Comparison of ENCODE assay signal across 8 cellular contexts in the genomic region with DNA sequence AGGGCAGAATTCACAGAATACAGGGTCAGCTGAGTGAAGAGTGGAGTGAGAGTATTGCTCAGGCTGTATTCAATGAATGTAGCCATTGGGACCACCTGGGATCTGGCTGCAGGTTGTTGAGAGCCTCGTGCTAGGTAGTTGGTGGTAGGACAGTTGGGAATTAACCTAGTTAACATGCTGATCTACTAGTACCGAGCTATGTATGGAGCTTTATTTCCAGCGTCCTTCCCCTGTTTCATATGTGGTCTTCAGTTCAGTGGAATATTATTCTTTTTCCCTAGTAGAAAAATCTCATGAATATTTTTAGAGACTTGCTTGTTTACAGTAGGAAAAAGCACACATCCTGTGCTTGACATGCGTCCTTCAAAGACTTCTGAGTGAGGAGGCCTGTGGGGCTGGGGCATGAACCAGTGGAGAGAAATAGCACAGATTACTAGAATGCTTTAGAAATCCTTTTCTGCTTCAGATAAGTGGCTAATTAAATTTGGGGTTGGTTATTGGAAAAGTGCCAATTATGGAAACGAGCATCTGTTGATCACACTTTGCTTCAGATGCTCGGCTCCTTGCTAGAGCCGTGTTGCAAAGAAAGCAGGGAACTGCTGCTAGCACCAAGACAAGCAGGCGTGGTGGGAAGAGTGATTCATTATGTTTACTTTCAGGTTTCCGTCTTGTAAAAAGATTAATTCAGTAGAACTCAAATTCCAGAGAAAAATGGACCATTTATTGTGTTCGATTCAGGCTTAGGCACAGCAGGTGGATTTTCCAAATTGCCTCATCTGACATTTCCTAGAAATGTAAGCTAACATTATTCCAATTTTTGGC. TPM values are rescaled to one million over a fixed set of nuclear protein-coding genes. Genes with fewer than 3 reads are reported as not detected.
A peak's percentile ranks its signal among the peaks of the same experiment; 100 is the strongest.
DNase-seq lines count a peak whose midpoint lies in the region; ATAC-seq and TF ChIP-seq lines count a peak whose summit lies in the region.

No MANE protein-coding gene starts in this region.

- TF ChIP-seq POLR2A in upper lobe of left lung (IDR thresholded peaks at IDR 0.05) = no peak
- no peak for TF ChIP-seq POLR2A in gastroesophageal sphincter (IDR thresholded peaks at IDR 0.05)

- TF ChIP-seq CTCF in upper lobe of left lung (IDR thresholded peaks at IDR 0.05) (no peak), gastroesophageal sphincter (IDR thresholded peaks at IDR 0.05) (no peak)

- H3K9me3 Mint-ChIP-seq in activated naive CD4-positive, alpha-beta T cell treated with anti-CD3 and anti-CD28 coated beads, Interleukin-2, amount 10 ng/mL, durations not matched to agents 7 days and 5 days = peaks cover 15% of the 10 kb centered on the region
- H3K9me3 Mint-ChIP-seq in immature natural killer cell = peaks cover 0 to 2% (median 0%) of the 10 kb centered on the region in 6 donors

- no peaks in the 10 kb centered on the region for H3K9me3 ChIP-seq in upper lobe of left lung
- no peaks in the 10 kb centered on the region for H3K9me3 ChIP-seq in gastroesophageal sphincter

- H3K36me3 ChIP-seq in upper lobe of left lung (no peaks in the 10 kb centered on the region), gastroesophageal sphincter (no peaks in the 10 kb centered on the region)

- 29 to 40% methylated on average over 10 of the region's 10 CpGs for WGBS in upper lobe of left lung, 2 donors
- 29 to 43% methylated on average over 7 to 10 of the region's 10 CpGs for WGBS in gastroesophageal sphincter (ENCODE audit: low coverage in 1 of 2), 2 donors

- ATAC-seq in upper lobe of left lung (ENCODE audit: low FRiP score in 2 of 2) (peak in 1 of 2 donors; percentile 43), HG02852 (IDR thresholded peaks at IDR 0.05; ENCODE audit: unreplicated experiment) (no peak), gastroesophageal sphincter (no peak), HG03354 (IDR thresholded peaks at IDR 0.05; ENCODE audit: poor library complexity, severe bottlenecking, unreplicated experiment) (no peak)

- H3K36me3 Mint-ChIP-seq in activated naive CD4-positive, alpha-beta T cell treated with anti-CD3 and anti-CD28 coated beads, Interleukin-2, amount 10 ng/mL, durations not matched to agents 7 days and 5 days = peaks cover 24% of the 10 kb centered on the region
- H3K36me3 Mint-ChIP-seq in immature natural killer cell = peaks cover 0 to 11% (median 0%) of the 10 kb centered on the region in 3 donors

- H3K4me3 Mint-ChIP-seq in activated naive CD4-positive, alpha-beta T cell treated with anti-CD3 and anti-CD28 coated beads, Interleukin-2, amount 10 ng/mL, durations not matched to agents 7 days and 5 days = peak overlapping the region; percentile 42
- peak overlapping the region; percentile 28 to 76 (median 72) for H3K4me3 Mint-ChIP-seq in immature natural killer cell

- TF ChIP-seq EP300 in upper lobe of left lung (IDR thresholded peaks at IDR 0.05) (no peak), gastroesophageal sphincter (IDR thresholded peaks at IDR 0.05) (no peak)

- H3K4me1 ChIP-seq in upper lobe of left lung = peaks cover 21 to 26% (median 25%) of the 10 kb centered on the region in 4 donors
- H3K4me1 ChIP-seq in gastroesophageal sphincter = peaks cover 0 to 13% (median 6%) of the 10 kb centered on the region in 3 donors

- CTCF ChIA-PET in activated naive CD4-positive, alpha-beta T cell treated with anti-CD3 and anti-CD28 coated beads, Interleukin-2, amount 10 ng/mL, durations not matched to agents 7 days and 5 days (lab: Charles Lee) = interaction anchor here (1.2 to 1.8 kb wide), 4 partner anchors 26 to 84 kb away, joined by 3 to 7 read pairs (median 4); no protein-coding TSS in a partner anchor

- H3K27me3 ChIP-seq in upper lobe of left lung = no peaks in the 10 kb centered on the region
- H3K27me3 ChIP-seq in gastroesophageal sphincter = no peaks in the 10 kb centered on the region

- H3K4me1 Mint-ChIP-seq in activated naive CD4-positive, alpha-beta T cell treated with anti-CD3 and anti-CD28 coated beads, Interleukin-2, amount 10 ng/mL, durations not matched to agents 7 days and 5 days = peaks cover 81% of the 10 kb centered on the region
- H3K4me1 Mint-ChIP-seq in immature natural killer cell = peaks cover 65 to 77% of the 10 kb centered on the region in 2 donors

- DNase-seq in EH (ENCODE audit: low read depth) (peak; percentile 81), NCI-H2227 (lab: John Stamatoyannopoulos, UW; ENCODE audit: unreplicated experiment) (peak; percentile 82), immature natural killer cell (no peak), upper lobe of left lung (peak in 1 of 2 donors; percentile 37)
- peak; percentile 55 for DNase-seq in activated naive CD4-positive, alpha-beta T cell treated with anti-CD3 and anti-CD28 coated beads, Interleukin-2, amount 10 ng/mL, durations not matched to agents 7 days and 5 days

- H3K27ac ChIP-seq in upper lobe of left lung (peak overlapping the region; percentile 43 to 75 (median 72)), gastroesophageal sphincter (peak overlapping the region in 1 of 4 donors; percentile 9)

- H3K27me3 Mint-ChIP-seq in activated naive CD4-positive, alpha-beta T cell treated with anti-CD3 and anti-CD28 coated beads, Interleukin-2, amount 10 ng/mL, durations not matched to agents 7 days and 5 days = no peaks in the 10 kb centered on the region
- H3K27me3 Mint-ChIP-seq in immature natural killer cell (ENCODE audit: low read depth in 3 of 3) = peaks cover 0 to 3% (median 2%) of the 10 kb centered on the region in 3 donors

- H3K27ac Mint-ChIP-seq in activated naive CD4-positive, alpha-beta T cell treated with anti-CD3 and anti-CD28 coated beads, Interleukin-2, amount 10 ng/mL, durations not matched to agents 7 days and 5 days = peak overlapping the region; percentile 89
- peak overlapping the region; percentile 77 to 95 (median 92) for H3K27ac Mint-ChIP-seq in immature natural killer cell

- no peak overlapping the region for H3K4me3 ChIP-seq in upper lobe of left lung
- H3K4me3 ChIP-seq in gastroesophageal sphincter = no peak overlapping the region

RNA-seq across cellular contexts. Expression of a gene that starts 53.6 kb away (rescaled TPM):
- polyA plus RNA-seq in immature natural killer cell = 100 to 1,000 TPM; 163 to 242 (median 169) TPM
- total RNA-seq in upper lobe of left lung (10 to 100 TPM; 21.0 to 81.8 (median 61.0) TPM), gastroesophageal sphincter (10 to 100 TPM; 43.1 to 59.6 (median 51.3) TPM)

Comparison
In these comparisons a context has a peak if more than half of its experiments do, and no peak if none do; other contexts are left out.
1. DNase-seq: peak in EH (single experiment), NCI-H2227 (single experiment) and activated naive CD4-positive, alpha-beta T cell treated with anti-CD3 and anti-CD28 coated beads, Interleukin-2, amount 10 ng/mL, durations not matched to agents 7 days and 5 days (single experiment); none in immature natural killer cell (0 of 3).